Comparison of ENCODE assay signal across 8 cellular contexts in the genomic region with DNA sequence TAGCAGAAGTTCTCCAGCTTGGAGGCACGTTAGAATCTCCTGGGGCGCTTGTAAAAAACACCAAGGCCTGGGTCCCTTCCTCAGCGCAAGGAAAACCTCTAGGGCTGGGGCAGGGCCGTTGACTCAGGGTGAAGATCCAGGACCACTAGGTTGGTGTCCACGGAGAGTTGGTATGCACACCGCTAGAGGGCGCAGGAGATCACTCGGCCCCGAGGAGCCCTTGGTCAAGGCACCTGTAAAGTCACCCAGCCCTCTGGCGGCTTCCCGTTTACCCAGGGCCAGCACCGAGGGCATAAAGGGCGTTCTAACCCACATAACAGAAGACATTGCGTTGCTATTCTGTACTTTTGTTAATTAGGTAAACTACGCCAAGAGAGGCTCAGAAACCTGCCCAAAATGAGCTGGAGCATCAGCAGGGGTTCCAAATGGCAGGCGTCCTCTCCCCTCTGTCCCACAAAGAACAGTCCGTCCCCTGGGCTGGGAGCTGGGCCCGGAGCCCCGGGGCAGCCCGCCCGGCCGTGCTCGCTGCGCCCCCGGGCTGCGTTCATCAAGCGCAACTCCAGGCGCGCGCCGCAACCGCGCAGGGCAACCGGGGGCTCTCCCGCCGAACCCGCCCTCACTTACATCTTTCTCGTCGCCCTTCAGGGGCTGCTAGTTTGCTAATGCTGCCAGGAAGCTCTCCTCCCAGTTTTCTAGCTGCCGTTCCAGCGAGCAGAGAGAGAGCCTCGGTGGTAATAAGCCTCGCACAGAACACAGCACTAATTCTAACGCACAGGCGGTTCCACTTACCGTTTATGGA.
DNase-seq lines count a peak whose midpoint lies in the region; ATAC-seq, FAIRE-seq and TF ChIP-seq lines count a peak whose summit lies in the region.

No MANE protein-coding gene starts in this region.

- no peak overlapping the region for H2AFZ ChIP-seq in GM12878 (ENCODE audit: control insufficient read depth, low read depth, low read length)

- RAD21 ChIA-PET in GM12878 (lab: Charles Lee; ENCODE audit: unreplicated experiment) = no interaction called here

- no peaks in the 10 kb centered on the region for H3K27me3 ChIP-seq in GM12878 (replicated peaks in 1 of 2; ENCODE audit: control insufficient read depth in 2 of 2, insufficient read depth in 2 of 2, low read length in 1 of 2)

- H3K4me2 ChIP-seq in GM12878 (ENCODE audit: control insufficient read depth, insufficient read depth) = no peak overlapping the region

- no TSS peak for BruUV-seq in GM12878 (replicated peaks; lab: Mats Ljungman, UMichigan)

- in situ Hi-C loops in GM12878 (cut with MboI) = no loop called here

- no peak overlapping the region for H3K27ac ChIP-seq in GM12878 (ENCODE audit: control insufficient read depth, insufficient read depth)

- peak; percentile 57 to 86 (median 60) for TF ChIP-seq CTCF in GM12878 (IDR thresholded peaks at IDR 0.05 in 2 of 3, conservative IDR thresholded peaks at IDR 0.05 in 1 of 3; ENCODE audit: control insufficient read depth in 2 of 3, extremely low read depth in 1 of 3, insufficient read depth in 1 of 3, low read depth in 3 of 3, low read length in 3 of 3)

- H3K9me3 ChIP-seq in GM12878 (replicated peaks; ENCODE audit: control insufficient read depth, insufficient read depth, low read length) = no peaks in the 10 kb centered on the region

- H3K79me2 ChIP-seq in GM12878 (ENCODE audit: control insufficient read depth, insufficient read depth, low read length) = no peaks in the 10 kb centered on the region

- H4K20me1 ChIP-seq in GM12878 (ENCODE audit: control insufficient read depth, insufficient read depth) = no peaks in the 10 kb centered on the region

- no peak overlapping the region for H3K4me3 ChIP-seq in GM12878

- no peaks in the 10 kb centered on the region for H3K36me3 Mint-ChIP-seq in activated naive CD4-positive, alpha-beta T cell treated with anti-CD3 and anti-CD28 coated beads, Interleukin-2, amount 10 ng/mL, durations not matched to agents 7 days and 5 days

- TF ChIP-seq RAD21 in GM12878 (IDR thresholded peaks at IDR 0.05; ENCODE audit: insufficient read depth, low read depth, low read length) = 0 out of 2 replicates have a peak, but pooled peaks have one; percentile 4

- H3K4me1 ChIP-seq in GM12878 (ENCODE audit: control insufficient read depth, insufficient read depth, low read length) = no peaks in the 10 kb centered on the region

- no peak overlapping the region for H3K9ac ChIP-seq in GM12878 (ENCODE audit: control insufficient read depth, insufficient read depth, low read length)

- DNase-seq in activated naive CD4-positive, alpha-beta T cell treated with anti-CD3 and anti-CD28 coated beads, Interleukin-2, amount 10 ng/mL, durations not matched to agents 7 days and 5 days = peak; percentile 57
- no peak for DNase-seq in activated naive CD4-positive, alpha-beta T cell treated with anti-CD3 and anti-CD28 coated beads, Interleukin-2, amount 50 U/mL, for 16 hours
- DNase-seq in NOMO-1 treated with dmso at 0.1 percent for 144 hours (lab: John Stamatoyannopoulos, UW; ENCODE audit: unreplicated experiment) (peak; percentile 15), GM12878 (ENCODE audit: low read depth, low spot score) (no peak), kidney glomerular epithelial cell (lab: John Stamatoyannopoulos, UW) (peak; percentile 19), GF-D8 (lab: John Stamatoyannopoulos, UW) (no peak)
- DNase-seq in stimulated activated naive CD8-positive, alpha-beta T cell treated with anti-CD3 and anti-CD28 coated beads, Interleukin-15, amount 100 ng/mL, for 72 hours = peak; percentile 43 to 47

- H3K4me3 Mint-ChIP-seq in activated naive CD4-positive, alpha-beta T cell treated with anti-CD3 and anti-CD28 coated beads, Interleukin-2, amount 10 ng/mL, durations not matched to agents 7 days and 5 days = no peak overlapping the region
- peak overlapping the region in 1 of 2 donors; percentile 35 for H3K4me3 Mint-ChIP-seq in stimulated activated naive CD8-positive, alpha-beta T cell treated with anti-CD3 and anti-CD28 coated beads, Interleukin-15, amount 100 ng/mL, for 72 hours

- no peaks in the 10 kb centered on the region for H3K9me3 Mint-ChIP-seq in activated naive CD4-positive, alpha-beta T cell treated with anti-CD3 and anti-CD28 coated beads, Interleukin-2, amount 10 ng/mL, durations not matched to agents 7 days and 5 days
- H3K9me3 Mint-ChIP-seq in stimulated activated naive CD8-positive, alpha-beta T cell treated with anti-CD3 and anti-CD28 coated beads, Interleukin-15, amount 100 ng/mL, for 72 hours = no peaks in the 10 kb centered on the region

- CTCF ChIA-PET in activated naive CD4-positive, alpha-beta T cell treated with anti-CD3 and anti-CD28 coated beads, Interleukin-2, amount 10 ng/mL, durations not matched to agents 7 days and 5 days (lab: Charles Lee) = interaction anchor here (0.8 to 1.4 kb wide), 3 partner anchors 128 to 135 kb away, joined by 3 to 10 read pairs (median 4); no protein-coding TSS in a partner anchor
- CTCF ChIA-PET in GM12878 (lab: Yijun Ruan, JAX) = interaction anchor here (0.7 to 1.5 kb wide), 3 partner anchors 13 to 52 kb away, joined by 3 to 4 read pairs (median 3); no protein-coding TSS in a partner anchor

- no peak overlapping the region for H3K27ac Mint-ChIP-seq in activated naive CD4-positive, alpha-beta T cell treated with anti-CD3 and anti-CD28 coated beads, Interleukin-2, amount 10 ng/mL, durations not matched to agents 7 days and 5 days
- H3K27ac Mint-ChIP-seq in stimulated activated naive CD8-positive, alpha-beta T cell treated with anti-CD3 and anti-CD28 coated beads, Interleukin-15, amount 100 ng/mL, for 72 hours = no peak overlapping the region

- intact Hi-C loops in GM12878 (cut with micrococcal nuclease; ENCODE audit: unreplicated experiment) = loop anchor here (5.0 kb wide), 1 partner anchor 130 kb away; no protein-coding TSS in a partner anchor

- SMC1A ChIA-PET in GM12878 (lab: Charles Lee; ENCODE audit: uncharacterized antibody, unreplicated experiment) = interaction anchor here (0.6 kb wide), 1 partner anchor 19 kb away, joined by 3 read pairs; no protein-coding TSS in a partner anchor

- peak; percentile 77 for ATAC-seq in HG02943 (IDR thresholded peaks at IDR 0.05; ENCODE audit: low read depth, unreplicated experiment)
- peak; percentile 94 for ATAC-seq in GM12878
- peak; percentile 83 for ATAC-seq in stimulated activated naive CD8-positive, alpha-beta T cell treated with anti-CD3 and anti-CD28 coated beads, Interleukin-15, amount 100 ng/mL, for 72 hours

- POLR2A ChIA-PET in GM12878 (lab: Charles Lee) = no interaction called here

- no peak for FAIRE-seq in GM12878 (lab: Jason Lieb, UNC)

- no peak for TF ChIP-seq POLR2A in GM12878 (IDR thresholded peaks at IDR 0.05; ENCODE audit: low read depth, low read length)

- TF ChIP-seq EP300 in GM12878 (IDR thresholded peaks at IDR 0.05; ENCODE audit: borderline replicate concordance in 1 of 2, control insufficient read depth in 1 of 2, low read depth in 2 of 2, low read length in 2 of 2) = no peak

- 5% methylated on average over 35 of the region's 46 CpGs for WGBS in GM12878 (ENCODE audit: insufficient coverage, insufficient replicate concordance, low lambda C conversion rate, missing lambda C conversion rate)

- H3K27me3 Mint-ChIP-seq in activated naive CD4-positive, alpha-beta T cell treated with anti-CD3 and anti-CD28 coated beads, Interleukin-2, amount 10 ng/mL, durations not matched to agents 7 days and 5 days = peaks cover 30% of the 10 kb centered on the region
- peaks cover 53% of the 10 kb centered on the region for H3K27me3 Mint-ChIP-seq in stimulated activated naive CD8-positive, alpha-beta T cell treated with anti-CD3 and anti-CD28 coated beads, Interleukin-15, amount 100 ng/mL, for 72 hours

- H3K36me3 ChIP-seq in GM12878 (ENCODE audit: control insufficient read depth in 2 of 2, insufficient read depth in 2 of 2, low read length in 1 of 2) = no peaks in the 10 kb centered on the region

- H3K4me1 Mint-ChIP-seq in activated naive CD4-positive, alpha-beta T cell treated with anti-CD3 and anti-CD28 coated beads, Interleukin-2, amount 10 ng/mL, durations not matched to agents 7 days and 5 days = no peaks in the 10 kb centered on the region
- H3K4me1 Mint-ChIP-seq in stimulated activated naive CD8-positive, alpha-beta T cell treated with anti-CD3 and anti-CD28 coated beads, Interleukin-15, amount 100 ng/mL, for 72 hours = no peaks in the 10 kb centered on the region

TF ChIP-seq in GM12878, 131 proteins besides CTCF, POLR2A, EP300 and RAD21:
- TF ChIP-seq SMC3 (IDR thresholded peaks at IDR 0.05; ENCODE audit: borderline replicate concordance, low read length) = peak; percentile 32; the same call in 1 of the 2 replicates
- TF ChIP-seq, protein P1, sequence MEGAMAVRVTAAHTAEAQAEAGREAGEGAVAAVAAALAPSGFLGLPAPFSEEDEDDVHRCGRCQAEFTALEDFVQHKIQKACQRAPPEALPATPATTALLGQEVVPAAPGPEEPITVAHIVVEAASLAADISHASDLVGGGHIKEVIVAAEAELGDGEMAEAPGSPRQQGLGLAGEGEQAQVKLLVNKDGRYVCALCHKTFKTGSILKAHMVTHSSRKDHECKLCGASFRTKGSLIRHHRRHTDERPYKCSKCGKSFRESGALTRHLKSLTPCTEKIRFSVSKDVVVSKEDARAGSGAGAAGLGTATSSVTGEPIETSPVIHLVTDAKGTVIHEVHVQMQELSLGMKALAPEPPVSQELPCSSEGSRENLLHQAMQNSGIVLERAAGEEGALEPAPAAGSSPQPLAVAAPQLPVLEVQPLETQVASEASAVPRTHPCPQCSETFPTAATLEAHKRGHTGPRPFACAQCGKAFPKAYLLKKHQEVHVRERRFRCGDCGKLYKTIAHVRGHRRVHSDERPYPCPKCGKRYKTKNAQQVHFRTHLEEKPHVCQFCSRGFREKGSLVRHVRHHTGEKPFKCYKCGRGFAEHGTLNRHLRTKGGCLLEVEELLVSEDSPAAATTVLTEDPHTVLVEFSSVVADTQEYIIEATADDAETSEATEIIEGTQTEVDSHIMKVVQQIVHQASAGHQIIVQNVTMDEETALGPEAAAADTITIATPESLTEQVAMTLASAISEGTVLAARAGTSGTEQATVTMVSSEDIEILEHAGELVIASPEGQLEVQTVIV (IDR thresholded peaks at IDR 0.05; ENCODE audit: borderline replicate concordance, partially characterized antibody) = no peak
- TF ChIP-seq, protein P2, sequence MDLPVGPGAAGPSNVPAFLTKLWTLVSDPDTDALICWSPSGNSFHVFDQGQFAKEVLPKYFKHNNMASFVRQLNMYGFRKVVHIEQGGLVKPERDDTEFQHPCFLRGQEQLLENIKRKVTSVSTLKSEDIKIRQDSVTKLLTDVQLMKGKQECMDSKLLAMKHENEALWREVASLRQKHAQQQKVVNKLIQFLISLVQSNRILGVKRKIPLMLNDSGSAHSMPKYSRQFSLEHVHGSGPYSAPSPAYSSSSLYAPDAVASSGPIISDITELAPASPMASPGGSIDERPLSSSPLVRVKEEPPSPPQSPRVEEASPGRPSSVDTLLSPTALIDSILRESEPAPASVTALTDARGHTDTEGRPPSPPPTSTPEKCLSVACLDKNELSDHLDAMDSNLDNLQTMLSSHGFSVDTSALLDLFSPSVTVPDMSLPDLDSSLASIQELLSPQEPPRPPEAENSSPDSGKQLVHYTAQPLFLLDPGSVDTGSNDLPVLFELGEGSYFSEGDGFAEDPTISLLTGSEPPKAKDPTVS (IDR thresholded peaks at IDR 0.05; ENCODE audit: low read depth, low read length) = no peak

Comparison
In these comparisons a context has a peak if more than half of its experiments do, and no peak if none do; other contexts are left out.
1. DNase-seq: peak in activated naive CD4-positive, alpha-beta T cell treated with anti-CD3 and anti-CD28 coated beads, Interleukin-2, amount 10 ng/mL, durations not matched to agents 7 days and 5 days (single experiment), NOMO-1 treated with dmso at 0.1 percent for 144 hours (single experiment), kidney glomerular epithelial cell (single experiment) and stimulated activated naive CD8-positive, alpha-beta T cell treated with anti-CD3 and anti-CD28 coated beads, Interleukin-15, amount 100 ng/mL, for 72 hours (2 of 2); none in activated naive CD4-positive, alpha-beta T cell treated with anti-CD3 and anti-CD28 coated beads, Interleukin-2, amount 50 U/mL, for 16 hours (single experiment), GM12878 (single experiment) and GF-D8 (single experiment).
2. Peak in every context shown above with its lines, with median percentiles within 50 percentile points of each other: ATAC-seq.